23 cellular contexts compared by ENCODE assay signal in genomic region chr21:26782754-26783153, GRCh38.
A peak's percentile ranks its signal among the peaks of the same experiment; 100 is the strongest.
DNase-seq lines count a peak whose midpoint lies in the region; ATAC-seq and TF ChIP-seq lines count a peak whose summit lies in the region.
"Had no signal": no experiment of that assay in that cellular context is flagged by ENCODE, and none has a peak within 500 bp of the region (broad histone marks: within the 10 kb centered on the region; RNA-seq: fewer than 3 reads in every experiment).

No MANE protein-coding gene starts in this region.

- TF ChIP-seq POLR2A in sigmoid colon (IDR thresholded peaks at IDR 0.05) (no peak), prostate gland (IDR thresholded peaks at IDR 0.05) (no peak)

- no peak for TF ChIP-seq CTCF in coronary artery (IDR thresholded peaks at IDR 0.05)
- no peak for TF ChIP-seq CTCF in sigmoid colon (IDR thresholded peaks at IDR 0.05)
- no peak for TF ChIP-seq CTCF in tibial artery (IDR thresholded peaks at IDR 0.05)
- no peak for TF ChIP-seq CTCF in prostate gland (IDR thresholded peaks at IDR 0.05)

- TF ChIP-seq EP300 in sigmoid colon (IDR thresholded peaks at IDR 0.05) = peak in 1 of 4 donors; percentile 7

- intact Hi-C loops in right cardiac atrium (cut with DNase I) = no loop called here
- intact Hi-C loops in sigmoid colon (cut with DNase I) = loop anchor here (10.0 kb wide), 1 partner anchor 922 kb away; no protein-coding TSS in a partner anchor
- intact Hi-C loops in tibial artery (cut with DNase I; ENCODE audit: low total_unique reads) = no loop called here
- intact Hi-C loops in prostate gland (cut with DNase I) = no loop called here

- H3K4me3 ChIP-seq in coronary artery (no peak overlapping the region), right cardiac atrium (ENCODE audit: low read length) (no peak overlapping the region), sigmoid colon (no peak overlapping the region), tibial artery (no peak overlapping the region), prostate gland (no peak overlapping the region)
- H3K4me3 ChIP-seq: BLaER1 treated with 17β-estradiol and CSF1 and Interleukin-3, amounts not matched to agents 10 nM and 100 nM; left lung had no signal

- no peaks in the 10 kb centered on the region for H3K27me3 ChIP-seq in right cardiac atrium (ENCODE audit: control insufficient read depth, insufficient read depth)
- no peaks in the 10 kb centered on the region for H3K27me3 ChIP-seq in sigmoid colon
- no peaks in the 10 kb centered on the region for H3K27me3 ChIP-seq in tibial artery
- no peaks in the 10 kb centered on the region for H3K27me3 ChIP-seq in prostate gland (replicated peaks; ENCODE audit: insufficient read depth)
- H3K27me3 ChIP-seq: BLaER1 treated with 17β-estradiol and CSF1 and Interleukin-3, amounts not matched to agents 10 nM and 100 nM; left lung had no signal

- H3K27ac ChIP-seq in coronary artery (peak overlapping the region; percentile 78 to 81), right cardiac atrium (ENCODE audit: low read length) (no peak overlapping the region), sigmoid colon (peak overlapping the region; percentile 33 to 75 (median 70)), tibial artery (peak overlapping the region; percentile 50 to 68), prostate gland (no peak overlapping the region)
- H3K27ac ChIP-seq: BLaER1 treated with 17β-estradiol and CSF1 and Interleukin-3, amounts not matched to agents 10 nM and 100 nM; WERI-Rb-1 had no signal

- ATAC-seq in right cardiac atrium (peak; percentile 35 to 53), GM18502 (IDR thresholded peaks at IDR 0.05; ENCODE audit: poor library complexity, unreplicated experiment) (no peak)
- ATAC-seq: activated CD8-positive, alpha-beta memory T cell treated with anti-CD3 and anti-CD28 coated beads, Interleukin-2, amount 10 ng/mL, durations not matched to agents 7 days and 5 days; left lung had no signal

- H3K4me1 ChIP-seq in right cardiac atrium (ENCODE audit: control insufficient read depth, insufficient read depth, low read length) (no peaks in the 10 kb centered on the region), sigmoid colon (peaks cover 0 to 42% (median 20%) of the 10 kb centered on the region in 4 donors), tibial artery (peaks cover 0 to 54% (median 34%) of the 10 kb centered on the region in 4 donors), prostate gland (replicated peaks) (no peaks in the 10 kb centered on the region)
- H3K4me1 ChIP-seq: BLaER1 treated with 17β-estradiol and CSF1 and Interleukin-3, amounts not matched to agents 10 nM and 100 nM; Caco-2; left lung had no signal

- DNase-seq in coronary artery (ENCODE audit: low spot score) (no peak), right cardiac atrium (no peak), sigmoid colon (no peak), tibial artery (no peak), HUDEP-2 (lab: John Stamatoyannopoulos, UW; ENCODE audit: unreplicated experiment in 76 of 76) (no peak), prostate gland (ENCODE audit: low spot score) (no peak)
- DNase-seq: activated CD4-positive, alpha-beta T cell treated with anti-CD3 and anti-CD28 coated beads, Interleukin-2, amount 10 ng/mL, durations not matched to agents 7 days and 5 days; activated CD8-positive, alpha-beta memory T cell treated with anti-CD3 and anti-CD28 coated beads, Interleukin-2, amount 10 ng/mL, durations not matched to agents 7 days and 5 days; anterior cingulate cortex; Caco-2; central memory CD4-positive, alpha-beta T cell; DND-41; immature natural killer cell; KG1; left lung; NCI-H1417 treated with DMSO at 0.1 percent for 48 hours; NCI-H446; NCI-H82; stimulated activated CD4-positive, alpha-beta T cell treated with anti-CD3 and anti-CD28 coated beads, Interleukin-4, amount 100 ng/mL, for 4 hours; stimulated activated naive CD4-positive, alpha-beta T cell treated with Interleukin-2 at 50 U/mL for 16 hours; WERI-Rb-1 had no signal

- no peaks in the 10 kb centered on the region for H3K36me3 ChIP-seq in sigmoid colon
- no peaks in the 10 kb centered on the region for H3K36me3 ChIP-seq in tibial artery
- no peaks in the 10 kb centered on the region for H3K36me3 ChIP-seq in prostate gland
- H3K36me3 ChIP-seq: BLaER1 treated with 17β-estradiol and CSF1 and Interleukin-3, amounts not matched to agents 10 nM and 100 nM; left lung; WERI-Rb-1 had no signal

- 38% methylated on average over 2 of the region's 2 CpGs for whole genome bisulfite sequencing in right cardiac atrium
- whole genome bisulfite sequencing in sigmoid colon, 2 donors = 73 to 87% methylated on average over 2 of the region's 2 CpGs
- 43% methylated on average over 2 of the region's 2 CpGs for WGBS in prostate gland

- H3K9me3 ChIP-seq in right cardiac atrium (ENCODE audit: control insufficient read depth, low read length) = no peaks in the 10 kb centered on the region
- H3K9me3 ChIP-seq in sigmoid colon = no peaks in the 10 kb centered on the region
- H3K9me3 ChIP-seq in tibial artery = no peaks in the 10 kb centered on the region
- H3K9me3 ChIP-seq in prostate gland = no peaks in the 10 kb centered on the region
- H3K9me3 ChIP-seq: Caco-2, left lung had no signal

Comparison
In these comparisons a context has a peak if more than half of its experiments do, and no peak if none do; other contexts are left out.
1. H3K27ac ChIP-seq: peak in coronary artery (2 of 2), sigmoid colon (4 of 4) and tibial artery (2 of 2); none in right cardiac atrium (single experiment) and prostate gland (0 of 2).